21 cellular contexts compared by ENCODE assay signal in genomic region chr15:29773000-29773399, GRCh38. TPM values are rescaled to one million over a fixed set of nuclear protein-coding genes. Genes with fewer than 3 reads are reported as not detected.
"Had no signal": no experiment of that assay in that cellular context is flagged by ENCODE, and none has a peak within 500 bp of the region (broad histone marks: within the 10 kb centered on the region; RNA-seq: fewer than 3 reads in every experiment).

No MANE protein-coding gene starts in this region.

- H3K27ac ChIP-seq: KMS-11, SK-N-MC had no signal

- H3K4me2 ChIP-seq: KMS-11 had no signal

- H3K9me3 Mint-ChIP-seq: IgD-negative memory B cell had no signal

- FAIRE-seq: HepG2, K562 had no signal

- H3K27me3 ChIP-seq: SJSA1 had no signal

- H3K4me3 Mint-ChIP-seq: IgD-negative memory B cell had no signal

- H3K27ac Mint-ChIP-seq: IgD-negative memory B cell had no signal

- DNase-seq: Kasumi-1, NCI-H1092 treated with DMSO at 0.1 percent for 48 hours, NCI-H1436, NCI-H187, NCI-H2029, NCI-H2081 treated with DMSO at 0.1 percent for 48 hours, NCI-H2171, NCI-H226, NCI-H446, NCI-H510A, NCI-H524 treated with DMSO at 0.1 percent for 48 hours, NCI-H69, NCI-H774, RPMI8226, SIG-M5 had no signal

- H3K4me3 ChIP-seq: K562, SJSA1, SK-N-MC had no signal

- ATAC-seq: HepG2, K562 had no signal

- H3K9ac ChIP-seq: KMS-11 had no signal

- H3K4me1 Mint-ChIP-seq: IgD-negative memory B cell had no signal

RNA-seq across cellular contexts. Expression of gene TJP1, which starts 49.3 kb away (rescaled TPM):
- polyA plus RNA-seq: IgD-negative memory B cell had no signal
